ENCODE assay signal across 8 cellular contexts in the genomic region with DNA sequence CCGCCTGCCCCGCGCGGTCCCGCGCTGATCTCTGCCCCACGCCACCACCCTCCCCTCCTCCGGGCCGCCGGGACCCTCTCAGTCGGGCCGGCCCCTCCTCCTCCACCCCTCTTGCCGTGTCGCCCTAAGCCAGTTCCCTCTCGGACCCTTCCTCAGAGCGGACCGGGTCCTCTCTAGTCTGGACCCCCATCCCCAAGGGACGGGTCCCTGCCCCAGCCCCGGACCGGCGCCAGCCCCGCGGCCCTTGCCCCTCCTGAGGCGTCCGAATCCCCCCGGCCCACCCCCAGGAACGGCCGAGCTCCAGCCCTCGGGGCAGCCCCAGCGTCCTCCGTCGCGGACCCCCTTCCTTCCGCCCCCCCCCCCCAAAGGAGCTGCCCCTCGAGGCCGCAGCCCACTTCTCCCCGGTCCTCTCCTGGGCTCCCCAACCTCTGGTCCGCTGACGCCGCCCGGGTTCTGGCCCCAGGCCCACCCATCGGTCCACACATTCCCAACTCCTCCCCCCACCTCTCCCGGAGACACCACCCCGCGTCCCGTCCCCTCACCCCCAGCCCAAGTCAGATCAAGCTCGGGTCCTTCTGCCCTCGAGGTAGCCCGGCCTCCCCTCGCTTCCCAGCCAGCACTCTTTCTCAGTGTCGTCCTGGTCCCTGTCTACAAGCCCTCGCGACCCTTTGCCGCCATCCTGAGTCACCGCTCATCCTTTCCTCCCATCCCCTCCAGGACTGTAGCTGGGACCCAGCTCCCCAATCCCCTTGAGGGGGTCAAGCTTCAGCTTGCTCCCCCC. TPM values are rescaled to one million over a fixed set of nuclear protein-coding genes. Genes with fewer than 3 reads are reported as not detected.
DNase-seq lines count a peak whose midpoint lies in the region; ATAC-seq and TF ChIP-seq lines count a peak whose summit lies in the region.

No MANE protein-coding gene starts in this region.

- H4K20me1 ChIP-seq in HCT116 (ENCODE audit: insufficient read depth) = no peaks in the 10 kb centered on the region

- H3K4me1 ChIP-seq in A673 (ENCODE audit: insufficient read depth, low read length, poor library complexity, severe bottlenecking) (peaks cover 5% of the 10 kb centered on the region), HCT116 (ENCODE audit: control insufficient read depth in 1 of 2, insufficient read depth in 2 of 2, low read length in 2 of 2) (peaks cover 3 to 18% of the 10 kb centered on the region in 2 experiments; a peak in 3 of 4 replicates), rectal smooth muscle tissue (ENCODE audit: control insufficient read depth, insufficient read depth, low read length) (no peaks in the 10 kb centered on the region)

- H3K4me3 Mint-ChIP-seq in activated T-cell treated with anti-CD3 and anti-CD28 coated beads, Interleukin-2, amount 50 U/mL, for 24 hours = peak overlapping the region; percentile 77

- intact Hi-C loops in A673 (cut with micrococcal nuclease; ENCODE audit: unreplicated experiment) (loop anchor here (5.0 kb wide), 1 partner anchor 43 kb away; no protein-coding TSS in a partner anchor), HCT116 (cut with micrococcal nuclease) (no loop called here), head of caudate nucleus (cut with DNase I) (loop anchor here (5.0 kb wide), 2 partner anchors 38 to 93 kb away; partner anchors contain the start of genes DDX24 and IFI27L1)

- no peaks in the 10 kb centered on the region for H3K79me2 ChIP-seq in HCT116 (ENCODE audit: insufficient read depth, low read length)

- no peak for TF ChIP-seq CTCF in A673 (conservative IDR thresholded peaks at IDR 0.05; ENCODE audit: low read depth, low read length)
- no peak for TF ChIP-seq CTCF in HCT116 (IDR thresholded peaks at IDR 0.05 in 2 of 3, conservative IDR thresholded peaks at IDR 0.05 in 1 of 3; ENCODE audit: borderline replicate concordance in 1 of 3, insufficient read depth in 1 of 3, low read depth in 2 of 3, low read length in 2 of 3)

- CTCF ChIA-PET in A673 (lab: Charles Lee) = no interaction called here
- CTCF ChIA-PET in HCT116 (lab: Charles Lee) = interaction anchor here (1.2 kb wide), 1 partner anchor 43 kb away, joined by 5 read pairs; no protein-coding TSS in a partner anchor

- H3K9me3 ChIP-seq in A673 (ENCODE audit: low read depth, low read length, poor library complexity, severe bottlenecking) = no peaks in the 10 kb centered on the region
- H3K9me3 ChIP-seq in HCT116 (ENCODE audit: control insufficient read depth in 1 of 2, insufficient read depth in 1 of 2, low read depth in 1 of 2, low read length in 2 of 2) = no peaks in the 10 kb centered on the region

- BruUV-seq in A673 (replicated peaks; lab: Mats Ljungman, UMichigan) = no TSS peak
- no TSS peak for BruUV-seq in HCT116 (replicated peaks; lab: Mats Ljungman, UMichigan)

- H3K36me3 ChIP-seq in A673 (ENCODE audit: insufficient read depth, low read length, poor library complexity, severe bottlenecking) (no peaks in the 10 kb centered on the region), HCT116 (ENCODE audit: control insufficient read depth in 1 of 2, insufficient read depth in 2 of 2, low read length in 2 of 2) (no peaks in the 10 kb centered on the region), rectal smooth muscle tissue (ENCODE audit: control insufficient read depth, insufficient read depth, low read length) (no peaks in the 10 kb centered on the region)

- H3K27me3 Mint-ChIP-seq in activated T-cell treated with anti-CD3 and anti-CD28 coated beads, Interleukin-2, amount 50 U/mL, for 24 hours = peaks cover 26% of the 10 kb centered on the region

- no peak overlapping the region for H3K27ac ChIP-seq in A673 (ENCODE audit: low read depth, low read length, poor library complexity, severe bottlenecking)
- H3K27ac ChIP-seq in HCT116 (ENCODE audit: low read depth, low read length) = peak overlapping the region; percentile 20; the same call in 1 of the 2 replicates
- H3K27ac ChIP-seq in rectal smooth muscle tissue (ENCODE audit: low read depth, low read length) = no peak overlapping the region

- no peaks in the 10 kb centered on the region for H3K36me3 Mint-ChIP-seq in activated T-cell treated with anti-CD3 and anti-CD28 coated beads, Interleukin-2, amount 50 U/mL, for 24 hours (ENCODE audit: low read depth)

- peak overlapping the region; percentile 82 for H3K4me2 ChIP-seq in HCT116 (ENCODE audit: low read length)

- H3K9me3 Mint-ChIP-seq in activated T-cell treated with anti-CD3 and anti-CD28 coated beads, Interleukin-2, amount 50 U/mL, for 24 hours = no peaks in the 10 kb centered on the region

- no peak for TF ChIP-seq POLR2A in HCT116 (IDR thresholded peaks at IDR 0.05; ENCODE audit: borderline replicate concordance, extremely low read depth, insufficient read depth, insufficient read length)

- ATAC-seq in HCT116 (no peak), HG02571 (IDR thresholded peaks at IDR 0.05; ENCODE audit: unreplicated experiment) (no peak), HG03342 (IDR thresholded peaks at IDR 0.05; ENCODE audit: unreplicated experiment) (no peak)

- RAD21 ChIA-PET in HCT116 (lab: Charles Lee; ENCODE audit: low non-redundant PET in 1 of 2, low total read pairs in 2 of 2, uncharacterized antibody in 2 of 2, unreplicated experiment in 2 of 2) = interaction anchor here in 1 of 2 experiments (0.7 kb wide), 1 partner anchor 161 kb away, joined by 3 read pairs; no protein-coding TSS in a partner anchor

- no peak overlapping the region for H2AFZ ChIP-seq in HCT116 (ENCODE audit: low read depth, low read length, poor library complexity, severe bottlenecking)

- TF ChIP-seq RAD21 in HCT116 (IDR thresholded peaks at IDR 0.05; ENCODE audit: low read depth) = no peak

- H3K9me2 ChIP-seq in HCT116 (ENCODE audit: insufficient read depth) = no peaks in the 10 kb centered on the region

- peak overlapping the region; percentile 53 for H3K4me3 ChIP-seq in A673 (ENCODE audit: low read depth, low read length, poor library complexity, severe bottlenecking)
- peak overlapping the region; percentile 52 to 72 for H3K4me3 ChIP-seq in HCT116 (replicated peaks in 1 of 2; ENCODE audit: low read depth in 1 of 2, low read length in 2 of 2)
- peak overlapping the region; percentile 57 for H3K4me3 ChIP-seq in rectal smooth muscle tissue (ENCODE audit: low read length)

- POLR2A ChIA-PET in A673 (lab: Charles Lee; ENCODE audit: low non-redundant PET) = no interaction called here
- POLR2A ChIA-PET in HCT116 (lab: Charles Lee) = interaction anchor here (1.3 kb wide), 1 partner anchor 145 kb away, joined by 3 read pairs; no protein-coding TSS in a partner anchor

- H3K27me3 ChIP-seq in A673 (replicated peaks; ENCODE audit: insufficient read depth, low read depth, low read length, poor library complexity) (peaks cover 60% of the 10 kb centered on the region), HCT116 (ENCODE audit: insufficient read depth, low read length) (no peaks in the 10 kb centered on the region), rectal smooth muscle tissue (ENCODE audit: control insufficient read depth, insufficient read depth, low read length) (no peaks in the 10 kb centered on the region)

- DNase-seq in A673 (ENCODE audit: low spot score) (no peak), HCT116 (ENCODE audit: low read depth, low spot score) (no peak), head of caudate nucleus (peak in 28 of 42 donors; percentile 18 to 59 (median 31)), COR-L47 (lab: John Stamatoyannopoulos, UW) (no peak)
- DNase-seq in activated T-cell treated with anti-CD3 and anti-CD28 coated beads, Interleukin-2, amount 50 U/mL, for 24 hours = peak; percentile 47

- H3K4me1 Mint-ChIP-seq in activated T-cell treated with anti-CD3 and anti-CD28 coated beads, Interleukin-2, amount 50 U/mL, for 24 hours (ENCODE audit: low read depth) = peaks cover 35% of the 10 kb centered on the region

- H3K27ac Mint-ChIP-seq in activated T-cell treated with anti-CD3 and anti-CD28 coated beads, Interleukin-2, amount 50 U/mL, for 24 hours = peak overlapping the region; percentile 61

- H3K9ac ChIP-seq in HCT116 (ENCODE audit: low read length) = peak overlapping the region; percentile 67
- no peak overlapping the region for H3K9ac ChIP-seq in rectal smooth muscle tissue (ENCODE audit: low read length)

TF ChIP-seq in HCT116, 20 proteins besides CTCF, POLR2A, EP300 and RAD21:
- TF ChIP-seq YY1 (IDR thresholded peaks at IDR 0.05; ENCODE audit: extremely low read depth, insufficient replicate concordance, low read depth, low read length) (no peak), SIN3A (IDR thresholded peaks at IDR 0.05; ENCODE audit: low read depth) (no peak), FOSL1 (IDR thresholded peaks at IDR 0.05; ENCODE audit: low read depth) (no peak), ZNF274 (IDR thresholded peaks at IDR 0.05; ENCODE audit: low read depth, low read length) (no peak), EZH2 (IDR thresholded peaks at IDR 0.05) (no peak), CEBPB (IDR thresholded peaks at IDR 0.05; ENCODE audit: low read depth) (no peak), EGR1 (IDR thresholded peaks at IDR 0.05; ENCODE audit: low read depth) (no peak), JUND (IDR thresholded peaks at IDR 0.05) (no peak), CBX3 (IDR thresholded peaks at IDR 0.05; ENCODE audit: low read depth) (no peak)
- TF ChIP-seq, protein P1, sequence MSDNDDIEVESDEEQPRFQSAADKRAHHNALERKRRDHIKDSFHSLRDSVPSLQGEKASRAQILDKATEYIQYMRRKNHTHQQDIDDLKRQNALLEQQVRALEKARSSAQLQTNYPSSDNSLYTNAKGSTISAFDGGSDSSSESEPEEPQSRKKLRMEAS (IDR thresholded peaks at IDR 0.05) = no peak

RNA-seq across cellular contexts. Expression of gene PPP4R4, which starts 0.7 kb away (rescaled TPM):
- total RNA-seq in A673 (2021) (0.88 and 1.2 TPM in 2 replicates), HCT116 (2021; ENCODE audit: unreplicated experiment) (5.5 TPM)
- polyA plus RNA-seq in HCT116 (2012) = 1.3 and 1.9 TPM in 2 replicates

RNA-seq across cellular contexts. Expression of gene IFI27L2, which starts 45.4 kb away (rescaled TPM):
- total RNA-seq in A673 (2021) (12.4 and 13.4 TPM in 2 replicates), HCT116 (2021; ENCODE audit: unreplicated experiment) (42.9 TPM)
- 78.8 and 80.0 TPM in 2 replicates for polyA plus RNA-seq in HCT116 (2012)

Comparison
In these comparisons a context has a peak if more than half of its experiments do, and no peak if none do; other contexts are left out.
1. DNase-seq: peak in activated T-cell treated with anti-CD3 and anti-CD28 coated beads, Interleukin-2, amount 50 U/mL, for 24 hours (single experiment) and head of caudate nucleus (28 of 42); none in A673 (single experiment), HCT116 (single experiment) and COR-L47 (single experiment).
2. Peak in every context shown above with its lines, with median percentiles within 50 percentile points of each other: H3K4me3 ChIP-seq.